Comparison of ENCODE assay signal across 7 cellular contexts in the genomic region with DNA sequence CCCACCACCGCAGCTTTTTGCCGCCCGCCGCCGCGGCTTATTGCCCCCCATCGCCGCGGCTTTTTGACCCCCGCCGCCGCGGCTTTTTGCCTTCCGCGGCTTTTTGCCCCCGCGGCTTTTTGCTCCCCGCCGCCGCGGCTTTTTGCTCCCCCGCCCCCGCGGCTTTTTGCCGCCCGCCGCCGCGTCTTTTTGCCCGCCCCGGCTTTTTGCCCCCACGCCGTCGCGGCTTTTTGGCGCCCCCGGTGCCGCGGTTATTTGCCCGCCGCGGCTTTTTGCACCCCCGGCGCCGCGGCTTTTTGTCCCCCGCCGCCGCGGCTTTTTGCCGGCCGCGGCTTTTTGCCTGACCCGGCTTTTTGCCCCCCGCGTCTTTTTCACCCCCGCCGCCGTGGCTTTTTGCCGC.
DNase-seq lines count a peak whose midpoint lies in the region; ATAC-seq, FAIRE-seq and TF ChIP-seq lines count a peak whose summit lies in the region.
"Not testable (repeated sequence)": the region's sequence is repeated elsewhere in the genome, so short reads cannot be mapped to it uniquely, and the experiment has no call there.

No MANE protein-coding gene starts in this region.

- H3K27ac Mint-ChIP-seq in activated CD4-positive, alpha-beta T cell treated with anti-CD3 and anti-CD28 coated beads for 36 hours: not testable (repeated sequence)

- not testable (repeated sequence) for FAIRE-seq in kidney (lab: Jason Lieb, UNC)

- H3K27me3 Mint-ChIP-seq in activated CD4-positive, alpha-beta T cell treated with anti-CD3 and anti-CD28 coated beads for 36 hours: not testable (repeated sequence)

- POLR2A ChIA-PET in activated CD4-positive, alpha-beta T cell treated with anti-CD3 and anti-CD28 coated beads for 36 hours (lab: Charles Lee): not testable (repeated sequence)

- intact Hi-C loops in activated CD4-positive, alpha-beta T cell treated with anti-CD3 and anti-CD28 coated beads for 36 hours (cut with DNase I, micrococcal nuclease); kidney (cut with DNase I); stomach (cut with DNase I; ENCODE audit: low total_unique reads): not testable (repeated sequence)

- H3K36me3 Mint-ChIP-seq in activated CD4-positive, alpha-beta T cell treated with anti-CD3 and anti-CD28 coated beads for 36 hours (ENCODE audit: low read depth): not testable (repeated sequence)

- not testable (repeated sequence) for H3K36me3 ChIP-seq in ectodermal cell (ENCODE audit: control insufficient read depth, insufficient read depth, low read length); cardiac muscle cell; kidney (ENCODE audit: control insufficient read depth in 1 of 2, insufficient read depth in 2 of 2, low read length in 2 of 2); stomach

- not testable (repeated sequence) for H3K4me1 Mint-ChIP-seq in activated CD4-positive, alpha-beta T cell treated with anti-CD3 and anti-CD28 coated beads for 36 hours

- H3K4me3 Mint-ChIP-seq in activated CD4-positive, alpha-beta T cell treated with anti-CD3 and anti-CD28 coated beads for 36 hours: not testable (repeated sequence)

- TF ChIP-seq EP300 in stomach (IDR thresholded peaks at IDR 0.05): not testable (repeated sequence)

- not testable (repeated sequence) for H3K9me3 Mint-ChIP-seq in activated CD4-positive, alpha-beta T cell treated with anti-CD3 and anti-CD28 coated beads for 36 hours (ENCODE audit: low read depth)

- not testable (repeated sequence) for TF ChIP-seq POLR2A in stomach (IDR thresholded peaks at IDR 0.05)

- in situ Hi-C loops in astrocyte of the cerebellum (cut with HindIII; ENCODE audit: low sequenced_read_pairs): not testable (repeated sequence)

- peak; percentile 3 for DNase-seq in activated CD4-positive, alpha-beta T cell treated with anti-CD3 and anti-CD28 coated beads for 36 hours
- DNase-seq in astrocyte of the cerebellum (ENCODE audit: low read depth); cardiac muscle cell (ENCODE audit: low read depth in 1 of 2, low spot score in 1 of 2); retinal pigment epithelial cell (ENCODE audit: low read depth); stomach: not testable (repeated sequence)
- DNase-seq in kidney: peak; percentile 40

- peak overlapping the region; percentile 20 for H3K4me3 ChIP-seq in astrocyte of the cerebellum (ENCODE audit: low read depth, low read length)
- peak overlapping the region; percentile 10 for H3K4me3 ChIP-seq in ectodermal cell (ENCODE audit: insufficient read depth, low read depth, low read length)
- H3K4me3 ChIP-seq in cardiac muscle cell: peak overlapping the region; percentile 26
- H3K4me3 ChIP-seq in kidney (ENCODE audit: low read length in 2 of 2): not testable (repeated sequence)
- H3K4me3 ChIP-seq in retinal pigment epithelial cell (ENCODE audit: low read length): peak overlapping the region; percentile 26
- peak overlapping the region; percentile 40 to 44 (median 41) for H3K4me3 ChIP-seq in stomach

- CTCF ChIA-PET in activated CD4-positive, alpha-beta T cell treated with anti-CD3 and anti-CD28 coated beads for 36 hours (lab: Charles Lee): not testable (repeated sequence)

- ATAC-seq in activated CD4-positive, alpha-beta T cell treated with anti-CD3 and anti-CD28 coated beads for 36 hours: not testable (repeated sequence)

- H3K9ac ChIP-seq in kidney (ENCODE audit: low read length in 2 of 2): not testable (repeated sequence)

- not testable (repeated sequence) for H3K9me3 ChIP-seq in ectodermal cell (ENCODE audit: control insufficient read depth, low read length); cardiac muscle cell (ENCODE audit: low read depth); kidney (ENCODE audit: control insufficient read depth in 1 of 2, low read length in 2 of 2); stomach

- TF ChIP-seq CTCF in astrocyte of the cerebellum (IDR thresholded peaks at IDR 0.05; ENCODE audit: low read depth, low read length, missing control alignments); cardiac muscle cell (IDR thresholded peaks at IDR 0.05; ENCODE audit: low read depth, low read length); kidney (IDR thresholded peaks at IDR 0.05; ENCODE audit: borderline replicate concordance, extremely low read depth, insufficient read depth); retinal pigment epithelial cell (conservative IDR thresholded peaks at IDR 0.05; ENCODE audit: low read depth, low read length); stomach (IDR thresholded peaks at IDR 0.05): not testable (repeated sequence)

- H3K27ac ChIP-seq in ectodermal cell (ENCODE audit: insufficient read depth, low read depth, low read length, poor library complexity, severe bottlenecking); cardiac muscle cell; kidney (ENCODE audit: low read depth in 2 of 2, low read length in 2 of 2); stomach: not testable (repeated sequence)

- H3K4me1 ChIP-seq in ectodermal cell (ENCODE audit: control insufficient read depth, insufficient read depth, low read length); cardiac muscle cell (ENCODE audit: low read depth); kidney (ENCODE audit: control insufficient read depth in 1 of 2, insufficient read depth in 1 of 2, low read depth in 1 of 2, low read length in 2 of 2); stomach: not testable (repeated sequence)

- WGBS in ectodermal cell, 2 experiments: 10 to 36% methylated on average over 11 to 17 of the region's 60 CpGs
- whole genome bisulfite sequencing in stomach, 5 donors: 1 to 2% (median 1%) methylated on average over 20 to 26 of the region's 60 CpGs; no CpG with 5 or more reads in 1 of the 5 donors

- H3K27me3 ChIP-seq in ectodermal cell (ENCODE audit: control insufficient read depth, insufficient read depth, low read length, poor library complexity, severe bottlenecking); cardiac muscle cell; stomach: not testable (repeated sequence)
